Comparison of ENCODE assay signal across 1 cellular context in genomic region chr2:173254659-173255058, GRCh38.
TF ChIP-seq lines count a peak whose summit lies in the region.

No MANE protein-coding gene starts in this region.

TF ChIP-seq in GM23338, 12 proteins besides CTCF, POLR2A, EP300 and RAD21 (continued from another document):
- TF ChIP-seq ZNF462 (CRISPR knock-in tag; IDR thresholded peaks at IDR 0.05): no peak
